ENCODE assay signal across 17 cellular contexts in the genomic region with DNA sequence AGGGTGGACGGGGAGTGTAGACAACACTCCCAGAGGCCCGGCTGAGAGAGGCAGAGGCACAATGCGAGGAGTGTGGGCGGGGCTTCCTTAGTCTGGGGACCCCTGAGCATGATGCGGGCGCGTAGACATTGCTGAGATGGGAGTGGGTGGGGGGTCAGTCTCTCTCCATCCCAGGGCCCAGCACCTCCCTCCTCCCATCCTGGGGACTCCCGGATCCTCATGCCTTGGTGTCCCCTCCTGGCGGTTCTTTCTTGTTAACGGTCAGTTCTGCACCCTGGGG.
DNase-seq lines count a peak whose midpoint lies in the region; ATAC-seq and TF ChIP-seq lines count a peak whose summit lies in the region.
"Had no signal": no experiment of that assay in that cellular context is flagged by ENCODE, and none has a peak within 500 bp of the region (broad histone marks: within the 10 kb centered on the region; RNA-seq: fewer than 3 reads in every experiment).

No MANE protein-coding gene starts in this region.

- H3K9me3 Mint-ChIP-seq in stimulated activated naive B cell treated with anti-CD40 and anti-IgM and Interleukin-4, amounts not matched to agents 10 μg/mL and 1 μg/mL and 100 μg/mL, for 72 hours: peaks cover 3 to 5% of the 10 kb centered on the region in 2 donors

- no peak overlapping the region for H3K4me3 Mint-ChIP-seq in stimulated activated naive B cell treated with anti-CD40 and anti-IgM and Interleukin-4, amounts not matched to agents 10 μg/mL and 1 μg/mL and 100 μg/mL, for 72 hours
- H3K4me3 Mint-ChIP-seq: CD4-positive, alpha-beta memory T cell had no signal

- H3K27ac Mint-ChIP-seq in stimulated activated naive B cell treated with anti-CD40 and anti-IgM and Interleukin-4, amounts not matched to agents 10 μg/mL and 1 μg/mL and 100 μg/mL, for 72 hours: peak overlapping the region; percentile 75

- H3K27ac ChIP-seq in BLaER1 treated with 17β-estradiol and CSF1 and Interleukin-3, amounts not matched to agents 10 nM and 100 nM: no peak overlapping the region
- H3K27ac ChIP-seq: A549 had no signal

- peaks cover 0 to 11% (median 0%) of the 10 kb centered on the region in 11 experiments; a peak in 4 of 22 replicates for H4K20me1 ChIP-seq in BLaER1 treated with 17β-estradiol and CSF1 and Interleukin-3, amounts not matched to agents 10 nM and 100 nM

- no peak for TF ChIP-seq CTCF in GM13976 (IDR thresholded peaks at IDR 0.05; ENCODE audit: borderline replicate concordance, control extremely low read depth, extremely low read depth, insufficient read depth, missing control alignments)

- peak overlapping the region in 6 of 11 experiments; percentile 47 to 67 (median 54); a peak in 12 of 22 replicates for H3K4me2 ChIP-seq in BLaER1 treated with 17β-estradiol and CSF1 and Interleukin-3, amounts not matched to agents 10 nM and 100 nM
- H3K4me2 ChIP-seq: A549 had no signal

- peaks cover 0 to 6% of the 10 kb centered on the region in 2 donors for H3K27me3 Mint-ChIP-seq in stimulated activated naive B cell treated with anti-CD40 and anti-IgM and Interleukin-4, amounts not matched to agents 10 μg/mL and 1 μg/mL and 100 μg/mL, for 72 hours

- in situ Hi-C loops in GM13976 (cut with MboI; ENCODE audit: low sequenced_read_pairs, unreplicated experiment): no loop called here

- peaks cover 8 to 12% (median 10%) of the 10 kb centered on the region in 11 experiments; a peak in 17 of 22 replicates for H3K9me3 ChIP-seq in BLaER1 treated with 17β-estradiol and CSF1 and Interleukin-3, amounts not matched to agents 10 nM and 100 nM (replicated peaks in 1 of 11)

- H3K4me1 ChIP-seq in BLaER1 treated with 17β-estradiol and CSF1 and Interleukin-3, amounts not matched to agents 10 nM and 100 nM: peaks cover 8 to 54% (median 46%) of the 10 kb centered on the region in 10 experiments; a peak in 18 of 20 replicates

- no peaks in the 10 kb centered on the region for H3K4me1 Mint-ChIP-seq in stimulated activated naive B cell treated with anti-CD40 and anti-IgM and Interleukin-4, amounts not matched to agents 10 μg/mL and 1 μg/mL and 100 μg/mL, for 72 hours
- H3K4me1 Mint-ChIP-seq: CD4-positive, alpha-beta memory T cell had no signal

- no peak overlapping the region for H3K4me3 ChIP-seq in BLaER1 treated with 17β-estradiol and CSF1 and Interleukin-3, amounts not matched to agents 10 nM and 100 nM
- H3K4me3 ChIP-seq: A549 had no signal

- peaks cover 0 to 3% of the 10 kb centered on the region in 2 donors for H3K36me3 Mint-ChIP-seq in stimulated activated naive B cell treated with anti-CD40 and anti-IgM and Interleukin-4, amounts not matched to agents 10 μg/mL and 1 μg/mL and 100 μg/mL, for 72 hours

- H3K36me3 ChIP-seq in BLaER1 treated with 17β-estradiol and CSF1 and Interleukin-3, amounts not matched to agents 10 nM and 100 nM: no peaks in the 10 kb centered on the region

- no peaks in the 10 kb centered on the region for H3K27me3 ChIP-seq in BLaER1 treated with 17β-estradiol and CSF1 and Interleukin-3, amounts not matched to agents 10 nM and 100 nM

- DNase-seq in GM13976 (ENCODE audit: low spot score) (peak; percentile 22), islet precursor cell (peak; percentile 32), HK-2 (ENCODE audit: unreplicated experiment) (no peak), NCI-H1105 treated with DMSO at 0.1 percent for 48 hours (lab: John Stamatoyannopoulos, UW) (no peak), HPDE6-E6E7 (ENCODE audit: extremely low spot score) (no peak)
- no peak for DNase-seq in stimulated activated naive B cell treated with anti-CD40 and anti-IgM and Interleukin-4, amounts not matched to agents 10 μg/mL and 1 μg/mL and 100 μg/mL, for 72 hours
- DNase-seq: AML-193; C1 segment of cervical spinal cord; CD4-positive, alpha-beta memory T cell; DMS153; DND-41; GF-D8; IMR-90; KBM-7 had no signal

- ATAC-seq in stimulated activated naive B cell treated with anti-CD40 and anti-IgM and Interleukin-4, amounts not matched to agents 10 μg/mL and 1 μg/mL and 100 μg/mL, for 72 hours (replicated peaks): no peak
- ATAC-seq: A549, HCT116 had no signal

- H3K9ac ChIP-seq in BLaER1 treated with 17β-estradiol and CSF1 and Interleukin-3, amounts not matched to agents 10 nM and 100 nM: no peak overlapping the region

Comparison
In these comparisons a context has a peak if more than half of its experiments do, and no peak if none do; other contexts are left out.
1. DNase-seq: peak in GM13976 (single experiment) and islet precursor cell (single experiment); none in stimulated activated naive B cell treated with anti-CD40 and anti-IgM and Interleukin-4, amounts not matched to agents 10 μg/mL and 1 μg/mL and 100 μg/mL, for 72 hours (single experiment), HK-2 (single experiment), NCI-H1105 treated with DMSO at 0.1 percent for 48 hours (single experiment) and HPDE6-E6E7 (single experiment).